ENCODE assay signal across 10 cellular contexts in genomic region chr19:10227215-10227971, GRCh38. TPM values are rescaled to one million over a fixed set of nuclear protein-coding genes. Genes with fewer than 3 reads are reported as not detected.
DNase-seq lines count a peak whose midpoint lies in the region; ATAC-seq and TF ChIP-seq lines count a peak whose summit lies in the region.
"Had no signal": no experiment of that assay in that cellular context is flagged by ENCODE, and none has a peak within 500 bp of the region (broad histone marks: within the 10 kb centered on the region; RNA-seq: fewer than 3 reads in every experiment).

No MANE protein-coding gene starts in this region.

- no peaks in the 10 kb centered on the region for H3K9me3 ChIP-seq in HUES64 (ENCODE audit: insufficient read depth, low read depth, low read length)
- H3K9me3 ChIP-seq in colonic mucosa: no peaks in the 10 kb centered on the region
- H3K9me3 ChIP-seq: body of pancreas had no signal

- peaks cover 16% of the 10 kb centered on the region for H3K4me1 Mint-ChIP-seq in activated CD4-positive, alpha-beta T cell treated with anti-CD3 and anti-CD28 coated beads, Interleukin-2, amount 10 ng/mL, durations not matched to agents 24 days and 14 days

- H3K4me1 ChIP-seq in HUES64 (ENCODE audit: insufficient read depth, low read length) (peaks cover 8% of the 10 kb centered on the region), colonic mucosa (no peaks in the 10 kb centered on the region)

- H3K27me3 ChIP-seq in HUES64 (ENCODE audit: insufficient read depth, low read length) (no peaks in the 10 kb centered on the region), colonic mucosa (no peaks in the 10 kb centered on the region)
- H3K27me3 ChIP-seq: body of pancreas had no signal

- H3K4me3 Mint-ChIP-seq in activated CD4-positive, alpha-beta T cell treated with anti-CD3 and anti-CD28 coated beads, Interleukin-2, amount 10 ng/mL, durations not matched to agents 24 days and 14 days: no peak overlapping the region

- no peaks in the 10 kb centered on the region for H3K27me3 Mint-ChIP-seq in activated CD4-positive, alpha-beta T cell treated with anti-CD3 and anti-CD28 coated beads, Interleukin-2, amount 10 ng/mL, durations not matched to agents 24 days and 14 days

- peak overlapping the region; percentile 9; the same call in 1 of the 2 replicates for H3K9ac ChIP-seq in HUES64 (ENCODE audit: low read depth, low read length)
- peak overlapping the region in 1 of 2 donors; percentile 26 for H3K9ac ChIP-seq in colonic mucosa (ENCODE audit: low read depth in 2 of 2, low read length in 2 of 2)

- H3K36me3 ChIP-seq in HUES64 (ENCODE audit: insufficient read depth, low read length) (peaks cover 9% of the 10 kb centered on the region; the same call in 1 of the 2 replicates), colonic mucosa (no peaks in the 10 kb centered on the region)

- 88% methylated on average over 24 of the region's 24 CpGs for WGBS in HUES64
- 43 to 60% methylated on average over 16 to 24 of the region's 24 CpGs for WGBS in lower leg skin, 2 donors

- DNase-seq in colonic mucosa (no peak), lower leg skin (ENCODE audit: low spot score in 2 of 2) (peak; percentile 42 to 90), mesenteric fat pad (ENCODE audit: low spot score) (no peak)
- DNase-seq in activated CD4-positive, alpha-beta T cell treated with anti-CD3 and anti-CD28 coated beads, Interleukin-2, amount 10 ng/mL, durations not matched to agents 24 days and 14 days: no peak
- DNase-seq: NCI-H1694 had no signal

- intact Hi-C loops in colonic mucosa (cut with DNase I): no loop called here
- intact Hi-C loops in lower leg skin (cut with DNase I; ENCODE audit: low total_unique reads): no loop called here
- intact Hi-C loops in activated CD4-positive, alpha-beta T cell treated with anti-CD3 and anti-CD28 coated beads, Interleukin-2, amount 10 ng/mL, durations not matched to agents 24 days and 14 days (cut with micrococcal nuclease): no loop called here

- H3K4me3 ChIP-seq in HUES64 (ENCODE audit: low read length) (no peak overlapping the region), colonic mucosa (no peak overlapping the region), lower leg skin (ENCODE audit: low read depth, poor library complexity, severe bottlenecking) (no peak overlapping the region)
- H3K4me3 ChIP-seq: body of pancreas had no signal

- no peak overlapping the region for H3K27ac Mint-ChIP-seq in activated CD4-positive, alpha-beta T cell treated with anti-CD3 and anti-CD28 coated beads, Interleukin-2, amount 10 ng/mL, durations not matched to agents 24 days and 14 days

- no peak for TF ChIP-seq CTCF in colonic mucosa (IDR thresholded peaks at IDR 0.05)
- TF ChIP-seq CTCF in lower leg skin (IDR thresholded peaks at IDR 0.05): no peak

- no peak for TF ChIP-seq POLR2A in lower leg skin (IDR thresholded peaks at IDR 0.05)

- no peak overlapping the region for H3K27ac ChIP-seq in HUES64 (ENCODE audit: low read depth, low read length)
- H3K27ac ChIP-seq in colonic mucosa: peak overlapping the region; percentile 70
- H3K27ac ChIP-seq in temporal lobe (ENCODE audit: low read depth, low read length): peak overlapping the region; percentile 95

- H3K9me3 Mint-ChIP-seq in activated CD4-positive, alpha-beta T cell treated with anti-CD3 and anti-CD28 coated beads, Interleukin-2, amount 10 ng/mL, durations not matched to agents 24 days and 14 days: no peaks in the 10 kb centered on the region

- ATAC-seq in HG02678 (IDR thresholded peaks at IDR 0.05; ENCODE audit: unreplicated experiment): no peak
- ATAC-seq in HG03432 (IDR thresholded peaks at IDR 0.05; ENCODE audit: unreplicated experiment): no peak

- H3K36me3 Mint-ChIP-seq in activated CD4-positive, alpha-beta T cell treated with anti-CD3 and anti-CD28 coated beads, Interleukin-2, amount 10 ng/mL, durations not matched to agents 24 days and 14 days (ENCODE audit: low read depth): peaks cover 5% of the 10 kb centered on the region

RNA-seq across cellular contexts. Expression of gene S1PR2, which starts 3.7 kb away (rescaled TPM):
- polyA plus RNA-seq in HUES64 (2013, experiment 1 of 2): 6.9 TPM
- 9.1 TPM for polyA plus RNA-seq in HUES64 (2013, experiment 2 of 2)
- total RNA-seq in colonic mucosa: 1 to 10 TPM; 2.4 to 5.2 TPM
- 10 to 100 TPM in 2 of 4 donors, 1 to 10 TPM in 2; 4.5 to 11.4 (median 8.2) TPM for total RNA-seq in lower leg skin
- 2.5 TPM for total RNA-seq in temporal lobe
- total RNA-seq in mesenteric fat pad: 13.3 TPM
- total RNA-seq in activated CD4-positive, alpha-beta T cell treated with anti-CD3 and anti-CD28 coated beads, Interleukin-2, amount 10 ng/mL, durations not matched to agents 24 days and 14 days: 14.3 and 14.7 TPM in 2 replicates

RNA-seq across cellular contexts. Expression of gene MRPL4, which starts 24.6 kb away (rescaled TPM):
- polyA plus RNA-seq in HUES64 (2013, experiment 1 of 2): 63.1 TPM
- polyA plus RNA-seq in HUES64 (2013, experiment 2 of 2): 57.9 TPM
- 100 to 1,000 TPM in 1 of 2 donors, 10 to 100 TPM in 1; 48.9 to 116 TPM for total RNA-seq in colonic mucosa
- 10 to 100 TPM; 77.2 to 90.8 (median 83.5) TPM for total RNA-seq in lower leg skin
- total RNA-seq in temporal lobe: 13.0 TPM
- total RNA-seq in mesenteric fat pad: 54.5 TPM
- total RNA-seq in activated CD4-positive, alpha-beta T cell treated with anti-CD3 and anti-CD28 coated beads, Interleukin-2, amount 10 ng/mL, durations not matched to agents 24 days and 14 days: 163 and 174 TPM in 2 replicates

RNA-seq across cellular contexts. Expression of gene DNMT1, which starts 32.6 kb away (rescaled TPM):
- 120 TPM for polyA plus RNA-seq in HUES64 (2013, experiment 1 of 2)
- polyA plus RNA-seq in HUES64 (2013, experiment 2 of 2): 116 TPM
- total RNA-seq in colonic mucosa (100 to 1,000 TPM in 1 of 2 donors, 10 to 100 TPM in 1; 36.3 to 139 TPM), lower leg skin (10 to 100 TPM; 13.2 to 38.4 (median 32.0) TPM), temporal lobe (37.1 TPM), mesenteric fat pad (57.7 TPM)
- total RNA-seq in activated CD4-positive, alpha-beta T cell treated with anti-CD3 and anti-CD28 coated beads, Interleukin-2, amount 10 ng/mL, durations not matched to agents 24 days and 14 days: 410 and 414 TPM in 2 replicates

RNA-seq across cellular contexts. Expression of gene ICAM1, which starts 43.5 kb away (rescaled TPM):
- polyA plus RNA-seq in HUES64 (2013, experiment 1 of 2): 2.7 TPM
- polyA plus RNA-seq in HUES64 (2013, experiment 2 of 2): 5.2 TPM
- total RNA-seq in colonic mucosa (10 to 100 TPM in 1 of 2 donors, 1 to 10 TPM in 1; 3.5 to 13.1 TPM), lower leg skin (10 to 100 TPM in 1 of 4 donors, 1 to 10 TPM in 3; 5.1 to 19.0 (median 6.7) TPM), temporal lobe (0.98 TPM), mesenteric fat pad (77.1 TPM)
- total RNA-seq in activated CD4-positive, alpha-beta T cell treated with anti-CD3 and anti-CD28 coated beads, Interleukin-2, amount 10 ng/mL, durations not matched to agents 24 days and 14 days: 81.5 and 82.1 TPM in 2 replicates

RNA-seq across cellular contexts. Expression of gene ICAM4, which starts 59.4 kb away (rescaled TPM):
- 0.75 TPM for polyA plus RNA-seq in HUES64 (2013, experiment 1 of 2)
- 0.44 TPM for polyA plus RNA-seq in HUES64 (2013, experiment 2 of 2)
- total RNA-seq in colonic mucosa (under 1 TPM; 0.19 to 0.37 TPM), lower leg skin (under 1 TPM in 1 of 4 donors, not detected in 3; 0.38 TPM), temporal lobe (under 0.01 TPM), mesenteric fat pad (2.3 TPM)
- total RNA-seq in activated CD4-positive, alpha-beta T cell treated with anti-CD3 and anti-CD28 coated beads, Interleukin-2, amount 10 ng/mL, durations not matched to agents 24 days and 14 days: 0.71 and 0.79 TPM in 2 replicates

Comparison
In these comparisons a context has a peak if more than half of its experiments do, and no peak if none do; other contexts are left out.
1. DNase-seq: peak in lower leg skin (2 of 2); none in colonic mucosa (single experiment), mesenteric fat pad (single experiment) and activated CD4-positive, alpha-beta T cell treated with anti-CD3 and anti-CD28 coated beads, Interleukin-2, amount 10 ng/mL, durations not matched to agents 24 days and 14 days (single experiment).